8 cellular contexts compared by ENCODE assay signal in the genomic region with DNA sequence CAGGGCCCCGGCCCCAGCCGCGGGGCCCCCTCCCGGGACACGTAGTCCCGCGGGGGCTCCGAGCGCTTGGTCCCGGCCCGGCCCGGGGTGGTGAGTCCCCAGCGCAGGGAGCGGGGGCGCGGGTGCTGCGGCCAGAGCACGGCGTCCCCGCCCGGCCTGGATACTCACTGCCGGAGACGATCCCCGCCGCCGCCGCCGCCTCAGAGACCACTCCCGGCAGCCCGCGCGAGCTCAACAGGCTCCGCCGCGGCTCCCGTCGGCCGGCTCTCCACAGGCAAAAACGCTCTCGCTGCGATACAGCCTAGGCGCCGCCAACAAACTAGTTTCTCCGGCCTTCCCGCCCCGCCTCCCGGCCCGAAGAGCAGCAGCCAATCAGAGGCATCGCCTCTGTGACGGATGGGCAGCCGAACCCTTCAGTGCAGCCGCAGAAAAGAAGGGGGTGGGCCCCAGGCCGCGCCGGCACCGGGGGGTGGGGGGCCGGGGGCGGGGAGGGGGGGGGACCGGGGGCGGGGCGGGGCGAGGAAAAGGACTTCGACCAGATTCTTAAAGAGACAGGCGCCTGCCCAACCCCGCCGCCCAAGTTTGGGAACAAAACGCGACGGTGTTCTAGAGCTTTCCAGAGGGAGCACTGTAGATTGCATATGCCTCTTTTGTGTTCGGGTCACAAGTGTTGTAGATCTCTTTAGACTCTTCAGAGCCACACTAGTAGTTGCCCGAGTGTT. TPM values are rescaled to one million over a fixed set of nuclear protein-coding genes. Genes with fewer than 3 reads are reported as not detected.
DNase-seq lines count a peak whose midpoint lies in the region; ATAC-seq, FAIRE-seq and TF ChIP-seq lines count a peak whose summit lies in the region.

A gene with protein sequence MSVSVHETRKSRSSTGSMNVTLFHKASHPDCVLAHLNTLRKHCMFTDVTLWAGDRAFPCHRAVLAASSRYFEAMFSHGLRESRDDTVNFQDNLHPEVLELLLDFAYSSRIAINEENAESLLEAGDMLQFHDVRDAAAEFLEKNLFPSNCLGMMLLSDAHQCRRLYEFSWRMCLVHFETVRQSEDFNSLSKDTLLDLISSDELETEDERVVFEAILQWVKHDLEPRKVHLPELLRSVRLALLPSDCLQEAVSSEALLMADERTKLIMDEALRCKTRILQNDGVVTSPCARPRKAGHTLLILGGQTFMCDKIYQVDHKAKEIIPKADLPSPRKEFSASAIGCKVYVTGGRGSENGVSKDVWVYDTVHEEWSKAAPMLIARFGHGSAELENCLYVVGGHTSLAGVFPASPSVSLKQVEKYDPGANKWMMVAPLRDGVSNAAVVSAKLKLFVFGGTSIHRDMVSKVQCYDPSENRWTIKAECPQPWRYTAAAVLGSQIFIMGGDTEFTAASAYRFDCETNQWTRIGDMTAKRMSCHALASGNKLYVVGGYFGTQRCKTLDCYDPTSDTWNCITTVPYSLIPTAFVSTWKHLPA (minus strand): TSS at position 328 of the 722 bp plus-strand sequence. CDS start 25,115 bp downstream, outside the sequence.

- no peaks in the 10 kb centered on the region for H3K27me3 ChIP-seq in keratinocyte (ENCODE audit: control insufficient read depth, extremely low read depth, insufficient read depth, low read length)

- peaks cover 29% of the 10 kb centered on the region for H3K79me2 ChIP-seq in keratinocyte (ENCODE audit: control insufficient read depth, insufficient read depth, low read length)

- H3K9me1 ChIP-seq in keratinocyte (ENCODE audit: control insufficient read depth, extremely low read depth, insufficient read depth, low read length) = no peaks in the 10 kb centered on the region

- peak; percentile 98 for ATAC-seq in GM19025 (IDR thresholded peaks at IDR 0.05; ENCODE audit: low read depth, unreplicated experiment)
- ATAC-seq in HG03280 (IDR thresholded peaks at IDR 0.05; ENCODE audit: unreplicated experiment) = peak; percentile 98

- H3K4me1 ChIP-seq in keratinocyte (ENCODE audit: control insufficient read depth, extremely low read depth, insufficient read depth, low read length) = peaks cover 17% of the 10 kb centered on the region

- peak within 1 kb of the TSS; percentile 80 for H3K9ac ChIP-seq in keratinocyte (ENCODE audit: control insufficient read depth, extremely low read depth, insufficient read depth, low read length)

- DNase-seq in AG09309 (ENCODE audit: low read depth) (peak; percentile 73), NCI-H345 (lab: John Stamatoyannopoulos, UW) (peak; percentile 91), cerebellar cortex (ENCODE audit: low spot score) (peak; percentile 95), keratinocyte (ENCODE audit: low read depth, low spot score) (no peak)
- DNase-seq in activated CD4-positive, CD25-positive, alpha-beta regulatory T cell treated with anti-CD3 and anti-CD28 coated beads, Interleukin-2, amount 50 U/mL, for 16 hours (ENCODE audit: low read depth, low spot score) = peak; percentile 86
- DNase-seq in stimulated activated CD4-positive, alpha-beta T cell treated with anti-CD3 and anti-CD28 coated beads, Interleukin-12 subunit alpha, Interleukin-12 subunit beta, amount 100 ng/mL, for 48 hours (ENCODE audit: low read depth in 2 of 3, low spot score in 1 of 3) = peak; percentile 76 to 85 (median 84)

- dilution Hi-C loops in keratinocyte (cut with MboI; ENCODE audit: extremely low pct_ligation_motif_present, low sequenced_read_pairs) = no loop called here

- peak; percentile 36 for FAIRE-seq in keratinocyte (lab: Jason Lieb, UNC)

- H3K36me3 ChIP-seq in keratinocyte (ENCODE audit: control insufficient read depth in 2 of 2, extremely low read depth in 1 of 2, insufficient read depth in 2 of 2, low read length in 2 of 2) = no peaks in the 10 kb centered on the region

- peak within 1 kb of the TSS; percentile 96 for H2AFZ ChIP-seq in keratinocyte (ENCODE audit: control insufficient read depth, low read length)

- TF ChIP-seq CTCF in AG09309 (IDR thresholded peaks at IDR 0.05; ENCODE audit: control insufficient read depth, insufficient read depth, low read depth, low read length, missing control alignments) (no peak), keratinocyte (optimal IDR thresholded peaks at IDR 0.05 in 1 of 3, IDR thresholded peaks at IDR 0.05 in 1 of 3, conservative IDR thresholded peaks at IDR 0.05 in 1 of 3; ENCODE audit: extremely low read depth in 1 of 3, insufficient read depth in 2 of 3, low read length in 3 of 3) (no peak)

- no peaks in the 10 kb centered on the region for H4K20me1 ChIP-seq in keratinocyte (ENCODE audit: control insufficient read depth, extremely low read depth, insufficient read depth, low read length)

- H3K9me3 ChIP-seq in keratinocyte (ENCODE audit: control insufficient read depth, low read depth, low read length) = no peaks in the 10 kb centered on the region

- peak within 1 kb of the TSS; percentile 84 for H3K4me3 ChIP-seq in AG09309 (ENCODE audit: control insufficient read depth, low read depth, low read length)
- H3K4me3 ChIP-seq in keratinocyte (ENCODE audit: control insufficient read depth in 2 of 3, extremely low read depth in 1 of 3, insufficient read depth in 2 of 3, low read depth in 1 of 3, low read length in 3 of 3) = peak within 1 kb of the TSS; percentile 60 to 86 (median 81)

- peak within 1 kb of the TSS; percentile 49 for H3K27ac ChIP-seq in keratinocyte (ENCODE audit: control insufficient read depth, insufficient read depth, low read length)

- H3K4me2 ChIP-seq in keratinocyte (ENCODE audit: control insufficient read depth, extremely low read depth, insufficient read depth, low read depth, low read length) = peak within 1 kb of the TSS; percentile 99

RNA-seq across cellular contexts. Expression of the gene that starts here (rescaled TPM):
- 2.1 to 4.4 TPM (median 2.7 TPM) in 3 replicates for polyA plus RNA-seq in keratinocyte
- polyA plus RNA-seq in keratinocyte (2011; ENCODE audit: low read depth) = 0.60 TPM
- 1.5 and 2.4 TPM in 2 replicates for polyA plus RNA-seq in keratinocyte (2011; cell fraction: cytosol; rRNA removed)
- 5.1 and 6.5 TPM in 2 replicates for polyA plus RNA-seq in keratinocyte (2011; cell fraction: nucleus; rRNA removed)
- polyA plus RNA-seq in keratinocyte (2012; ENCODE audit: low replicate concordance) = 2.7 and 2.8 TPM in 2 replicates
- 3.1 to 7.2 TPM (median 4.1 TPM) in 3 replicates for polyA minus RNA-seq in keratinocyte
- polyA minus RNA-seq in keratinocyte (2011; cell fraction: cytosol; rRNA and poly(A)+ RNA removed) = 3.3 TPM
- polyA minus RNA-seq in keratinocyte (2011; cell fraction: nucleus; rRNA and poly(A)+ RNA removed) = 5.3 and 5.4 TPM in 2 replicates
